8 cellular contexts compared by ENCODE assay signal in the genomic region with DNA sequence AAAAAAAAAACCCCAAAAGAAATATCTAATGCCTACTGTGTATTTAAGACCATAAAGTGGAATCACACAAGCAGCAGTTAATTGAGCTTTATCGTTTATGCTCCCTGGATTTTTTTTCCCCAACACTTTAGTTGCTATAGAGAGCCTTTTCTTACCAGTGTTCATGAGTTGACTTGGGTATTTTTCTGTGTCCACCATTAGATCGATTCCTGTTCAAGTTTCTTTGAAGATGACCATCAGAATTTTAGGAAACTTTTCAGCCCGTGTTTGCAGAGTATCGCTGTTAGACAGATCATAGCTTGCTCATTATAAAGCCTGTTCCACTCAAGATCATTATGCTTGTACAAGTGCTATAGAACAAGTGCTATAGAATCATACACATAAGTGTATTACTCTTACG. TPM values are rescaled to one million over a fixed set of nuclear protein-coding genes. Genes with fewer than 3 reads are reported as not detected.
A peak's percentile ranks its signal among the peaks of the same experiment; 100 is the strongest.
DNase-seq lines count a peak whose midpoint lies in the region; ATAC-seq, FAIRE-seq and TF ChIP-seq lines count a peak whose summit lies in the region.

No MANE protein-coding gene starts in this region.

- WGBS in thymus, result 39% methylated on average over 5 of the region's 5 CpGs

- no peak for ATAC-seq in activated B cell treated with CpG ODN at 0.5 μM for 24 hours (ENCODE audit: low read depth)

- H3K27ac ChIP-seq in keratinocyte (ENCODE audit: control insufficient read depth, insufficient read depth, low read length) (peak overlapping the region; percentile 91), thymus (ENCODE audit: low read depth) (no peak overlapping the region)

- intact Hi-C loops in activated CD4-positive, alpha-beta T cell treated with anti-CD3 and anti-CD28 coated beads, Interleukin-2, amount 10 ng/mL, durations not matched to agents 24 days and 14 days (cut with micrococcal nuclease), result loop anchor here (5.0 kb wide), 3 partner anchors 301 to 566 kb away; partner anchors contain the start of genes FAM20B, SOAT1 and TOR3A
- intact Hi-C loops in activated B cell treated with CpG ODN at 0.5 μM for 24 hours (cut with micrococcal nuclease), result loop anchor here (1.0 to 5.0 kb wide), 7 partner anchors 8 to 356 kb away; partner anchors contain the start of gene TOR3A

- no peaks in the 10 kb centered on the region for H3K9me1 ChIP-seq in keratinocyte (ENCODE audit: control insufficient read depth, extremely low read depth, insufficient read depth, low read length)

- H3K36me3 Mint-ChIP-seq in activated CD4-positive, alpha-beta T cell treated with anti-CD3 and anti-CD28 coated beads, Interleukin-2, amount 10 ng/mL, durations not matched to agents 24 days and 14 days (ENCODE audit: low read depth), result no peaks in the 10 kb centered on the region
- H3K36me3 Mint-ChIP-seq in activated B cell treated with CpG ODN at 0.5 μM for 24 hours (ENCODE audit: low read depth), result peaks cover 49% of the 10 kb centered on the region

- peak overlapping the region; percentile 86 for H3K4me2 ChIP-seq in keratinocyte (ENCODE audit: control insufficient read depth, extremely low read depth, insufficient read depth, low read depth, low read length)

- H3K27ac Mint-ChIP-seq in activated CD4-positive, alpha-beta T cell treated with anti-CD3 and anti-CD28 coated beads, Interleukin-2, amount 10 ng/mL, durations not matched to agents 24 days and 14 days, result no peak overlapping the region
- H3K27ac Mint-ChIP-seq in activated B cell treated with CpG ODN at 0.5 μM for 24 hours, result peak overlapping the region; percentile 96

- peaks cover 13% of the 10 kb centered on the region for H3K4me1 ChIP-seq in keratinocyte (ENCODE audit: control insufficient read depth, extremely low read depth, insufficient read depth, low read length)
- peaks cover 6% of the 10 kb centered on the region for H3K4me1 ChIP-seq in thymus (ENCODE audit: control insufficient read depth, insufficient read depth, low read length)

- peak overlapping the region; percentile 86 for H3K4me3 Mint-ChIP-seq in activated CD4-positive, alpha-beta T cell treated with anti-CD3 and anti-CD28 coated beads, Interleukin-2, amount 10 ng/mL, durations not matched to agents 24 days and 14 days
- H3K4me3 Mint-ChIP-seq in activated B cell treated with CpG ODN at 0.5 μM for 24 hours, result peak overlapping the region; percentile 92

- H3K4me3 ChIP-seq in keratinocyte (ENCODE audit: control insufficient read depth in 2 of 3, extremely low read depth in 1 of 3, insufficient read depth in 2 of 3, low read depth in 1 of 3, low read length in 3 of 3) (peak overlapping the region; percentile 90 to 93 (median 91)), thymus (ENCODE audit: low read length) (peak overlapping the region; percentile 93)

- no peaks in the 10 kb centered on the region for H4K20me1 ChIP-seq in keratinocyte (ENCODE audit: control insufficient read depth, extremely low read depth, insufficient read depth, low read length)

- H3K27me3 ChIP-seq in keratinocyte (ENCODE audit: control insufficient read depth, extremely low read depth, insufficient read depth, low read length) (no peaks in the 10 kb centered on the region), thymus (ENCODE audit: control insufficient read depth, insufficient read depth) (no peaks in the 10 kb centered on the region)

- H3K9me3 ChIP-seq in keratinocyte (ENCODE audit: control insufficient read depth, low read depth, low read length) (no peaks in the 10 kb centered on the region), thymus (ENCODE audit: control insufficient read depth) (no peaks in the 10 kb centered on the region)

- H2AFZ ChIP-seq in keratinocyte (ENCODE audit: control insufficient read depth, low read length), result peak overlapping the region; percentile 45

- H3K36me3 ChIP-seq in keratinocyte (ENCODE audit: control insufficient read depth in 2 of 2, extremely low read depth in 1 of 2, insufficient read depth in 2 of 2, low read length in 2 of 2), result no peaks in the 10 kb centered on the region
- peaks cover 3% of the 10 kb centered on the region for H3K36me3 ChIP-seq in thymus (ENCODE audit: control insufficient read depth, insufficient read depth)

- peak overlapping the region; percentile 60 for H3K9ac ChIP-seq in keratinocyte (ENCODE audit: control insufficient read depth, extremely low read depth, insufficient read depth, low read length)

- peaks cover 9% of the 10 kb centered on the region for H3K4me1 Mint-ChIP-seq in activated CD4-positive, alpha-beta T cell treated with anti-CD3 and anti-CD28 coated beads, Interleukin-2, amount 10 ng/mL, durations not matched to agents 24 days and 14 days
- H3K4me1 Mint-ChIP-seq in activated B cell treated with CpG ODN at 0.5 μM for 24 hours, result peaks cover 57% of the 10 kb centered on the region

- no peak for DNase-seq in activated CD4-positive, alpha-beta T cell treated with anti-CD3 and anti-CD28 coated beads, Interleukin-2, amount 10 ng/mL, durations not matched to agents 24 days and 14 days
- no peak for DNase-seq in activated CD4-positive, alpha-beta T cell treated with anti-CD3 and anti-CD28 coated beads, Interleukin-2, amount 50 U/mL, for 4 hours
- DNase-seq in activated B cell treated with CpG ODN at 0.5 μM for 24 hours (no peak), keratinocyte (ENCODE audit: low read depth, low spot score) (no peak), SHP77 (lab: John Stamatoyannopoulos, UW) (no peak), HPDE6-E6E7 (ENCODE audit: extremely low spot score) (no peak), EL (no peak)

- peaks cover 15% of the 10 kb centered on the region for H3K27me3 Mint-ChIP-seq in activated CD4-positive, alpha-beta T cell treated with anti-CD3 and anti-CD28 coated beads, Interleukin-2, amount 10 ng/mL, durations not matched to agents 24 days and 14 days
- no peaks in the 10 kb centered on the region for H3K27me3 Mint-ChIP-seq in activated B cell treated with CpG ODN at 0.5 μM for 24 hours

- FAIRE-seq in keratinocyte (lab: Jason Lieb, UNC), result peak; percentile 20

- dilution Hi-C loops in keratinocyte (cut with MboI; ENCODE audit: extremely low pct_ligation_motif_present, low sequenced_read_pairs), result no loop called here

- H3K9me3 Mint-ChIP-seq in activated CD4-positive, alpha-beta T cell treated with anti-CD3 and anti-CD28 coated beads, Interleukin-2, amount 10 ng/mL, durations not matched to agents 24 days and 14 days, result no peaks in the 10 kb centered on the region
- H3K9me3 Mint-ChIP-seq in activated B cell treated with CpG ODN at 0.5 μM for 24 hours, result no peaks in the 10 kb centered on the region

- TF ChIP-seq CTCF in activated B cell treated with CpG ODN at 0.5 μM for 24 hours (IDR thresholded peaks at IDR 0.05) (no peak), keratinocyte (optimal IDR thresholded peaks at IDR 0.05 in 1 of 3, IDR thresholded peaks at IDR 0.05 in 1 of 3, conservative IDR thresholded peaks at IDR 0.05 in 1 of 3; ENCODE audit: extremely low read depth in 1 of 3, insufficient read depth in 2 of 3, low read length in 3 of 3) (no peak)

- CTCF ChIA-PET in activated B cell treated with CpG ODN at 0.5 μM for 24 hours (lab: Charles Lee), result interaction anchor here (0.6 to 3.8 kb wide), 9 partner anchors 62 to 186 kb away, joined by 3 to 41 read pairs (median 5); no protein-coding TSS in a partner anchor

- H3K79me2 ChIP-seq in keratinocyte (ENCODE audit: control insufficient read depth, insufficient read depth, low read length), result peaks cover 14% of the 10 kb centered on the region

- POLR2A ChIA-PET in activated B cell treated with CpG ODN at 0.5 μM for 24 hours (lab: Charles Lee), result interaction anchor here (0.6 to 5.8 kb wide), 28 partner anchors 9 to 569 kb away, joined by 3 to 119 read pairs (median 6); no protein-coding TSS in a partner anchor

RNA-seq across cellular contexts. Expression of gene RALGPS2, which starts 1.5 kb away (rescaled TPM):
- total RNA-seq in activated CD4-positive, alpha-beta T cell treated with anti-CD3 and anti-CD28 coated beads, Interleukin-2, amount 10 ng/mL, durations not matched to agents 24 days and 14 days, result 2.0 and 2.6 TPM in 2 replicates
- total RNA-seq in activated B cell treated with CpG ODN at 0.5 μM for 24 hours, result 171 and 207 TPM in 2 replicates
- polyA plus RNA-seq in keratinocyte (9.1 to 14.8 TPM (median 10.7 TPM) in 3 replicates), thymus (6.4 TPM)
- polyA plus RNA-seq in keratinocyte (2011; ENCODE audit: low read depth), result 48.1 TPM
- 6.2 and 9.0 TPM in 2 replicates for polyA plus RNA-seq in keratinocyte (2011; cell fraction: cytosol; rRNA removed)
- 8.4 and 9.1 TPM in 2 replicates for polyA plus RNA-seq in keratinocyte (2011; cell fraction: nucleus; rRNA removed)
- polyA plus RNA-seq in keratinocyte (2012; ENCODE audit: low replicate concordance), result 8.8 and 10.0 TPM in 2 replicates
- 11.6 to 31.6 TPM (median 14.6 TPM) in 3 replicates for polyA minus RNA-seq in keratinocyte
- polyA minus RNA-seq in keratinocyte (2011; cell fraction: cytosol; rRNA and poly(A)+ RNA removed), result 20.9 TPM
- 16.0 and 29.9 TPM in 2 replicates for polyA minus RNA-seq in keratinocyte (2011; cell fraction: nucleus; rRNA and poly(A)+ RNA removed)

Comparison
In these comparisons a context has a peak if more than half of its experiments do, and no peak if none do; other contexts are left out.
1. RNA of gene RALGPS2, which starts 1.5 kb away (total RNA-seq): 171 to 207 TPM in activated B cell treated with CpG ODN at 0.5 μM for 24 hours; 2.0 to 2.6 TPM in activated CD4-positive, alpha-beta T cell treated with anti-CD3 and anti-CD28 coated beads, Interleukin-2, amount 10 ng/mL, durations not matched to agents 24 days and 14 days; every median in the first group is over 10 times any median in the second.